Comparison of ENCODE assay signal across 19 cellular contexts in the genomic region with DNA sequence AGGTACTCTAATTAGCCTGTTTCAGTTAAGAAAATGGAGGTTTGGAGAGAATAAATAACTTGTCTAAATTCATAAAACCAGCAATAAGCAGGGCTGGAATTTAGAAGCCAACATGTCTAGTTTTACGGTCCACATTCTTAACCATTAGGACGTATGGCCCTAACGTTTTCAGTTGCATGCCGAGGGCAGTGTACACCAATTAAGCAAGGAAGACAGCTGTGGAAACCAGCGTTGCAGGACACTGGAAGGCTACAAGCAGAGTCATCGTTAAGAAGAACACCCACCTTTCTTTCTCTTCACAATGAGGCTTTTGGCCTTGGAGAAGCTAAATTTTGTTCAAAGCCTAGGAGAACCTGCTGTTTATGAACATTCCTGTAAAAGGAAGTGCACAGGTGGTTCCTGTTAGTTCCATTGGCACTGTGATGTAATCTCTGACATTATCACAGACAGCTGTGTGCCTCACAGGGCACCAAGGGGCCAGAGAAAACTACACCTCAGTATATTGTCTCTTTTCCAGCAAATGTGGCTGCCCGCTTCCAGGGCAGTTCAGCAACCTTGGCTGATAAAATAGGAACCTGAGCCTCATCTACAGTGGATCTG. TPM values are rescaled to one million over a fixed set of nuclear protein-coding genes. Genes with fewer than 3 reads are reported as not detected.
DNase-seq lines count a peak whose midpoint lies in the region; ATAC-seq and TF ChIP-seq lines count a peak whose summit lies in the region.
"Had no signal": no experiment of that assay in that cellular context is flagged by ENCODE, and none has a peak within 500 bp of the region (broad histone marks: within the 10 kb centered on the region; RNA-seq: fewer than 3 reads in every experiment).

No MANE protein-coding gene starts in this region.

- H3K27me3 ChIP-seq in cardiac muscle cell (no peaks in the 10 kb centered on the region), gastroesophageal sphincter (no peaks in the 10 kb centered on the region)
- H3K27me3 ChIP-seq: MG63 had no signal

- no peak overlapping the region for H3K4me3 ChIP-seq in cardiac muscle cell
- no peak overlapping the region for H3K4me3 ChIP-seq in gastroesophageal sphincter
- H3K4me3 ChIP-seq: left ventricle myocardium inferior, MG63 had no signal

- ATAC-seq in left cardiac atrium (no peak), gastroesophageal sphincter (no peak), HG02588 (IDR thresholded peaks at IDR 0.05; ENCODE audit: unreplicated experiment) (no peak)

- TF ChIP-seq POLR2A in gastroesophageal sphincter (IDR thresholded peaks at IDR 0.05): no peak

- H3K36me3 ChIP-seq in cardiac muscle cell: no peaks in the 10 kb centered on the region
- H3K36me3 ChIP-seq in gastroesophageal sphincter: no peaks in the 10 kb centered on the region
- H3K36me3 ChIP-seq: left ventricle myocardium inferior, MG63 had no signal

- no peak for DNase-seq in cardiac muscle cell (ENCODE audit: low read depth in 1 of 2, low spot score in 1 of 2)
- no peak for DNase-seq in left cardiac atrium
- no peak for DNase-seq in osteocyte (ENCODE audit: extremely low spot score, unreplicated experiment)
- no peak for DNase-seq in stimulated activated CD4-positive, alpha-beta T cell treated with anti-CD3 and anti-CD28 coated beads, Interleukin-2, amount 100 ng/mL, for 24 hours
- DNase-seq in activated CD4-positive, alpha-beta T cell treated with anti-CD3 and anti-CD28 coated beads, Interleukin-2, amount 50 U/mL, for 48 hours: no peak
- DNase-seq in NCI-H748 (lab: John Stamatoyannopoulos, UW; ENCODE audit: unreplicated experiment): no peak
- DNase-seq: ACHN; activated CD4-positive, alpha-beta T cell treated with anti-CD3 and anti-CD28 coated beads for 1 hour; activated naive CD8-positive, alpha-beta T cell treated with anti-CD3 and anti-CD28 coated beads, Interleukin-2, amount 10 ng/mL, durations not matched to agents 7 days and 5 days; CD4-positive, alpha-beta T cell; left ventricle myocardium inferior; MG63; NCI-H1694 treated with DMSO at 0.1 percent for 48 hours; NCI-H446 treated with DMSO at 0.1 percent for 48 hours; posterior cingulate gyrus; substantia nigra had no signal

- H3K9me3 ChIP-seq in cardiac muscle cell (ENCODE audit: low read depth) (no peaks in the 10 kb centered on the region), gastroesophageal sphincter (no peaks in the 10 kb centered on the region)
- H3K9me3 ChIP-seq: left ventricle myocardium inferior, MG63 had no signal

- no peaks in the 10 kb centered on the region for H3K4me1 ChIP-seq in cardiac muscle cell (ENCODE audit: low read depth)
- peaks cover 0 to 81% (median 3%) of the 10 kb centered on the region in 3 donors for H3K4me1 ChIP-seq in gastroesophageal sphincter

- intact Hi-C loops in left cardiac atrium (cut with DNase I): no loop called here

- peak overlapping the region; percentile 1 for H3K27ac ChIP-seq in cardiac muscle cell
- peak overlapping the region in 3 of 4 donors; percentile 46 to 82 (median 71) for H3K27ac ChIP-seq in gastroesophageal sphincter
- H3K27ac ChIP-seq: left ventricle myocardium inferior had no signal

- H3K4me3 Mint-ChIP-seq in osteocyte (ENCODE audit: unreplicated experiment): no peak overlapping the region
- H3K4me3 Mint-ChIP-seq: activated naive CD8-positive, alpha-beta T cell treated with anti-CD3 and anti-CD28 coated beads, Interleukin-2, amount 10 ng/mL, durations not matched to agents 7 days and 5 days; CD4-positive, alpha-beta T cell; IgD-negative memory B cell had no signal

- no peak for TF ChIP-seq CTCF in cardiac muscle cell (IDR thresholded peaks at IDR 0.05; ENCODE audit: low read depth, low read length)
- TF ChIP-seq CTCF in gastroesophageal sphincter (IDR thresholded peaks at IDR 0.05): no peak
- TF ChIP-seq CTCF in osteocyte (IDR thresholded peaks at IDR 0.05): no peak

- H3K4me1 Mint-ChIP-seq in osteocyte (ENCODE audit: unreplicated experiment): peaks cover 90% of the 10 kb centered on the region

- peak overlapping the region; percentile 97 for H3K27ac Mint-ChIP-seq in osteocyte (ENCODE audit: unreplicated experiment)
- H3K27ac Mint-ChIP-seq: activated naive CD8-positive, alpha-beta T cell treated with anti-CD3 and anti-CD28 coated beads, Interleukin-2, amount 10 ng/mL, durations not matched to agents 7 days and 5 days; CD4-positive, alpha-beta T cell had no signal

- peaks cover 10% of the 10 kb centered on the region for H3K36me3 Mint-ChIP-seq in osteocyte (ENCODE audit: unreplicated experiment)

- H3K9me3 Mint-ChIP-seq in osteocyte (ENCODE audit: unreplicated experiment): no peaks in the 10 kb centered on the region
- H3K9me3 Mint-ChIP-seq: activated naive CD8-positive, alpha-beta T cell treated with anti-CD3 and anti-CD28 coated beads, Interleukin-2, amount 10 ng/mL, durations not matched to agents 7 days and 5 days; CD4-positive, alpha-beta T cell; IgD-negative memory B cell had no signal

- TF ChIP-seq EP300 in gastroesophageal sphincter (IDR thresholded peaks at IDR 0.05): no peak

- WGBS in gastroesophageal sphincter (ENCODE audit: low coverage in 1 of 2), 2 donors: 60 to 70% methylated on average over 1 to 7 of the region's 7 CpGs

- no peaks in the 10 kb centered on the region for H3K27me3 Mint-ChIP-seq in osteocyte (ENCODE audit: unreplicated experiment)
- H3K27me3 Mint-ChIP-seq: activated naive CD8-positive, alpha-beta T cell treated with anti-CD3 and anti-CD28 coated beads, Interleukin-2, amount 10 ng/mL, durations not matched to agents 7 days and 5 days; CD4-positive, alpha-beta T cell had no signal

RNA-seq across cellular contexts. Expression of a gene that starts 21.0 kb away (rescaled TPM):
- 7.7 and 10.8 TPM in 2 replicates for total RNA-seq in cardiac muscle cell
- polyA plus RNA-seq in cardiac muscle cell: 9.2 and 9.7 TPM in 2 replicates
- total RNA-seq in left cardiac atrium: 10 to 100 TPM in 1 of 2 donors, 1 to 10 TPM in 1; 9.7 to 11.0 TPM
- 10 to 100 TPM; 22.9 to 72.1 (median 51.5) TPM for total RNA-seq in gastroesophageal sphincter
- total RNA-seq in osteocyte: 37.4 and 41.9 TPM in 2 replicates
